ENCODE assay signal across 8 cellular contexts in the genomic region with DNA sequence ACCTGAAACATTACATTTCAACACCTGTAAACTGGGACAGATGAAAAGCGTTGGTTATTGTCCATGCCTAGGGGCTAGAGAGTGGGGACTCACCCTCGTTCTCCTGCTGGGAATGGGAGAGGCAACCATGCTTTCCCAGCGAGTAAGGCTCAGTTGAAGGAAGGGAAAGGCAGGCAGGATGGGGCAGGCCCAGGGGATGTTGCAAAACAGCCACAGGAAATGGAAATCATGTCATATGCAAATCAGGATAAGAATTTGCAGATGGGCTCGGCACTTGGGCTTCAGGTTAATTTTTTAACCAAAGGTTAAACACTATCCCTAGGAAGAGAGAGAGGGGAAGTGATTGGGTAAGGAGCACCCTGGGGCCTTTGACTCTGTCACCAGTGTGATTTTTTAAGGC. TPM values are rescaled to one million over a fixed set of nuclear protein-coding genes. Genes with fewer than 3 reads are reported as not detected.
A peak's percentile ranks its signal among the peaks of the same experiment; 100 is the strongest.
DNase-seq lines count a peak whose midpoint lies in the region; ATAC-seq, FAIRE-seq and TF ChIP-seq lines count a peak whose summit lies in the region.

No MANE protein-coding gene starts in this region.

- H3K36me3 Mint-ChIP-seq in glutamatergic neuron (ENCODE audit: unreplicated experiment), result no peaks in the 10 kb centered on the region

- H3K4me3 ChIP-seq in liver (ENCODE audit: low read depth in 1 of 3, low read length in 3 of 3) (no peak overlapping the region), WERI-Rb-1 (ENCODE audit: low read depth, low read length) (no peak overlapping the region)

- H3K4me3 Mint-ChIP-seq in glutamatergic neuron (ENCODE audit: unreplicated experiment), result no peak overlapping the region

- H3K9me3 ChIP-seq in liver (ENCODE audit: control insufficient read depth in 4 of 4, low read length in 3 of 4), result no peaks in the 10 kb centered on the region
- peaks cover 8% of the 10 kb centered on the region for H3K9me3 ChIP-seq in WERI-Rb-1 (ENCODE audit: severe bottlenecking)

- no peaks in the 10 kb centered on the region for H3K27me3 Mint-ChIP-seq in glutamatergic neuron (ENCODE audit: unreplicated experiment)

- peak; percentile 59 for ATAC-seq in GM21825 (IDR thresholded peaks at IDR 0.05; ENCODE audit: unreplicated experiment)

- peaks cover 2% of the 10 kb centered on the region for H3K9me3 Mint-ChIP-seq in glutamatergic neuron (ENCODE audit: unreplicated experiment)

- H3K9ac ChIP-seq in liver (ENCODE audit: low read depth in 1 of 2, low read length in 2 of 2), result no peak overlapping the region

- no peak for TF ChIP-seq POLR2A in GM12891 (IDR thresholded peaks at IDR 0.05; ENCODE audit: low read depth, low read length)

- H3K4me1 Mint-ChIP-seq in glutamatergic neuron (ENCODE audit: low read depth, unreplicated experiment), result peaks cover 1% of the 10 kb centered on the region

- FAIRE-seq in GM12891 (lab: Jason Lieb, UNC) (peak; percentile 89), urothelium cell line (lab: Jason Lieb, UNC) (no peak)

- peak; percentile 33 for DNase-seq in GM12891 (ENCODE audit: insufficient read length, low spot score)
- DNase-seq in NOMO-1 (lab: John Stamatoyannopoulos, UW; ENCODE audit: unreplicated experiment in 2 of 2), result peak; percentile 34 to 63
- DNase-seq in SW 1271 (lab: John Stamatoyannopoulos, UW), result no peak
- DNase-seq in WERI-Rb-1, result no peak
- DNase-seq in urothelium cell line (ENCODE audit: low spot score), result no peak
- DNase-seq in glutamatergic neuron, result no peak

- H3K27me3 ChIP-seq in liver (ENCODE audit: control insufficient read depth in 4 of 4, insufficient read depth in 4 of 4, low read length in 3 of 4), result no peaks in the 10 kb centered on the region
- no peaks in the 10 kb centered on the region for H3K27me3 ChIP-seq in WERI-Rb-1 (ENCODE audit: insufficient read depth, low read depth, severe bottlenecking)

- H3K36me3 ChIP-seq in liver (ENCODE audit: control insufficient read depth in 4 of 4, insufficient read depth in 3 of 4, low read depth in 1 of 4, low read length in 3 of 4) (no peaks in the 10 kb centered on the region), WERI-Rb-1 (no peaks in the 10 kb centered on the region)

- no peak overlapping the region for H3K27ac Mint-ChIP-seq in glutamatergic neuron (ENCODE audit: unreplicated experiment)

- TF ChIP-seq CTCF in liver (IDR thresholded peaks at IDR 0.05; ENCODE audit: low read depth, low read length, missing input control) (no peak), WERI-Rb-1 (IDR thresholded peaks at IDR 0.05; ENCODE audit: low read depth, low read length) (no peak), glutamatergic neuron (IDR thresholded peaks at IDR 0.05; ENCODE audit: partially characterized antibody, unreplicated experiment) (no peak)

- H3K27ac ChIP-seq in liver (ENCODE audit: low read depth in 1 of 2, low read length in 2 of 2), result no peak overlapping the region
- no peak overlapping the region for H3K27ac ChIP-seq in WERI-Rb-1

- 57% methylated on average over 4 of the region's 4 CpGs for WGBS in liver

- peaks cover 0 to 6% (median 2%) of the 10 kb centered on the region in 4 donors for H3K4me1 ChIP-seq in liver (ENCODE audit: control insufficient read depth in 4 of 4, insufficient read depth in 4 of 4, low read length in 3 of 4)

- TF ChIP-seq RAD21 in liver (IDR thresholded peaks at IDR 0.05), result no peak

TF ChIP-seq in GM12891, 5 proteins besides CTCF, POLR2A, EP300 and RAD21:
- TF ChIP-seq SPI1 (IDR thresholded peaks at IDR 0.05; ENCODE audit: low read depth, low read length) (0 out of 2 replicates have a peak, but pooled peaks have one; percentile 4), POU2F2 (IDR thresholded peaks at IDR 0.05; ENCODE audit: low read depth, low read length) (peak; percentile 98), TAF1 (IDR thresholded peaks at IDR 0.05; ENCODE audit: low read depth, low read length) (no peak)

TF ChIP-seq in liver, 16 proteins besides CTCF, POLR2A, EP300 and RAD21:
- TF ChIP-seq REST (IDR thresholded peaks at IDR 0.05), result no peak
- TF ChIP-seq SP1 (IDR thresholded peaks at IDR 0.05), result peak; percentile 25
- TF ChIP-seq FOXA1 (IDR thresholded peaks at IDR 0.05), result no peak
- no peak for TF ChIP-seq MAX (IDR thresholded peaks at IDR 0.05)
- TF ChIP-seq TAF1 (conservative IDR thresholded peaks at IDR 0.05), result no peak
- no peak for TF ChIP-seq NR2F2 (IDR thresholded peaks at IDR 0.05)
- TF ChIP-seq GABPA (IDR thresholded peaks at IDR 0.05 in 1 of 2, conservative IDR thresholded peaks at IDR 0.05 in 1 of 2), result peak; percentile 33 to 72
- TF ChIP-seq YY1 (IDR thresholded peaks at IDR 0.05), result no peak
- TF ChIP-seq HNF4G (IDR thresholded peaks at IDR 0.05), result no peak
- TF ChIP-seq, protein P1, sequence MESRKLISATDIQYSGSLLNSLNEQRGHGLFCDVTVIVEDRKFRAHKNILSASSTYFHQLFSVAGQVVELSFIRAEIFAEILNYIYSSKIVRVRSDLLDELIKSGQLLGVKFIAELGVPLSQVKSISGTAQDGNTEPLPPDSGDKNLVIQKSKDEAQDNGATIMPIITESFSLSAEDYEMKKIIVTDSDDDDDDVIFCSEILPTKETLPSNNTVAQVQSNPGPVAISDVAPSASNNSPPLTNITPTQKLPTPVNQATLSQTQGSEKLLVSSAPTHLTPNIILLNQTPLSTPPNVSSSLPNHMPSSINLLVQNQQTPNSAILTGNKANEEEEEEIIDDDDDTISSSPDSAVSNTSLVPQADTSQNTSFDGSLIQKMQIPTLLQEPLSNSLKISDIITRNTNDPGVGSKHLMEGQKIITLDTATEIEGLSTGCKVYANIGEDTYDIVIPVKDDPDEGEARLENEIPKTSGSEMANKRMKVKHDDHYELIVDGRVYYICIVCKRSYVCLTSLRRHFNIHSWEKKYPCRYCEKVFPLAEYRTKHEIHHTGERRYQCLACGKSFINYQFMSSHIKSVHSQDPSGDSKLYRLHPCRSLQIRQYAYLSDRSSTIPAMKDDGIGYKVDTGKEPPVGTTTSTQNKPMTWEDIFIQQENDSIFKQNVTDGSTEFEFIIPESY (IDR thresholded peaks at IDR 0.05), result no peak
- TF ChIP-seq HNF4A (conservative IDR thresholded peaks at IDR 0.05), result peak in 1 of 2 donors; percentile 10
- no peak for TF ChIP-seq JUND (IDR thresholded peaks at IDR 0.05)
- TF ChIP-seq EGR1 (IDR thresholded peaks at IDR 0.05; ENCODE audit: low read depth in 2 of 2), result no peak
- TF ChIP-seq RXRA (IDR thresholded peaks at IDR 0.05), result peak in 1 of 2 donors; percentile 17
- TF ChIP-seq ATF3 (IDR thresholded peaks at IDR 0.05), result no peak
- no peak for TF ChIP-seq FOXA2 (IDR thresholded peaks at IDR 0.05)

RNA-seq across cellular contexts. Expression of gene PLA2G4E, which starts 14.5 kb away (rescaled TPM):
- 0.04 TPM for polyA plus RNA-seq in GM12891 (2012; ENCODE audit: low read depth, missing spikeins)
- not detected for total RNA-seq in liver
- polyA plus RNA-seq in liver, result not detected
- total RNA-seq in glutamatergic neuron (ENCODE audit: unreplicated experiment), result 1.0 TPM

RNA-seq across cellular contexts. Expression of gene PLA2G4D, which starts 59.0 kb away (rescaled TPM):
- polyA plus RNA-seq in GM12891 (2012; ENCODE audit: low read depth, missing spikeins), result not detected
- total RNA-seq in liver (not detected), glutamatergic neuron (ENCODE audit: unreplicated experiment) (not detected)
- not detected for polyA plus RNA-seq in liver

Comparison
In these comparisons a context has a peak if more than half of its experiments do, and no peak if none do; other contexts are left out.
1. DNase-seq: peak in GM12891 (single experiment) and NOMO-1 (2 of 2); none in SW 1271 (0 of 2), WERI-Rb-1 (single experiment), urothelium cell line (single experiment) and glutamatergic neuron (single experiment).